In genomic region chr6:32128751-32129296, GRCh38 we compare ENCODE assay signal across 1 cellular context.
TF ChIP-seq lines count a peak whose summit lies in the region.

No MANE protein-coding gene starts in this region.

TF ChIP-seq in HCT116, 20 proteins besides CTCF, POLR2A, EP300 and RAD21 (continued from another document):
- TF ChIP-seq ZBTB33 (IDR thresholded peaks at IDR 0.05; ENCODE audit: extremely low read depth, insufficient replicate concordance, low read length) (no peak), ATF3 (IDR thresholded peaks at IDR 0.05) (no peak), EGR1 (IDR thresholded peaks at IDR 0.05; ENCODE audit: low read depth) (no peak), SRF (IDR thresholded peaks at IDR 0.05; ENCODE audit: low read depth) (no peak), JUND (IDR thresholded peaks at IDR 0.05) (no peak), ELF1 (IDR thresholded peaks at IDR 0.05; ENCODE audit: borderline replicate concordance, low read depth) (no peak), SIN3A (IDR thresholded peaks at IDR 0.05; ENCODE audit: low read depth) (no peak), ZNF274 (IDR thresholded peaks at IDR 0.05; ENCODE audit: low read depth, low read length) (no peak), TCF7L2 (IDR thresholded peaks at IDR 0.05; ENCODE audit: borderline replicate concordance, extremely low read depth, insufficient read depth, insufficient read length) (no peak), CBX3 (IDR thresholded peaks at IDR 0.05; ENCODE audit: low read depth) (no peak)
